ENCODE assay signal across 30 cellular contexts in genomic region chr12:51530208-51530607, GRCh38.
"Had no signal": no experiment of that assay in that cellular context is flagged by ENCODE, and none has a peak within 500 bp of the region (broad histone marks: within the 10 kb centered on the region; RNA-seq: fewer than 3 reads in every experiment).

No MANE protein-coding gene starts in this region.

- H3K27ac ChIP-seq: neural progenitor cell, ovary, parathyroid adenoma, psoas muscle, skin epidermis, spleen, suprapubic skin, testis, tibial artery, transverse colon, upper lobe of left lung, vagina had no signal

- H3K27ac Mint-ChIP-seq: natural killer cell; nephron; neural progenitor cell; progenitor cell of endocrine pancreas; stimulated activated memory B cell treated with anti-CD40 and anti-IgM and Interleukin-4, amounts not matched to agents 10 μg/mL and 1 μg/mL and 100 μg/mL, for 72 hours; stimulated activated naive CD8-positive, alpha-beta T cell treated with anti-CD3 and anti-CD28 coated beads, Interleukin-15, amount 100 ng/mL, for 72 hours had no signal

- H3K4me1 ChIP-seq: neural progenitor cell, parathyroid adenoma, psoas muscle, suprapubic skin, testis, tibial artery had no signal

- H2AFZ ChIP-seq: neural progenitor cell, parathyroid adenoma had no signal

- DNase-seq: natural killer cell; occipital lobe; ovary; posterior cingulate gyrus; psoas muscle; right cardiac atrium; spleen; stimulated activated CD4-positive, alpha-beta T cell treated with anti-CD3 and anti-CD28 coated beads, Interleukin-12 subunit alpha, Interleukin-12 subunit beta, amount 100 ng/mL, for 4 hours; stimulated activated CD4-positive, alpha-beta T cell treated with anti-CD3 and anti-CD28 coated beads, Interleukin-1b, Interleukin-23, amount 100 ng/mL, for 48 hours; stimulated activated CD4-positive, alpha-beta T cell treated with anti-CD3 and anti-CD28 coated beads, Interleukin-4, amount 100 ng/mL, for 1 hour; stimulated activated CD4-positive, alpha-beta T cell treated with anti-CD3 and anti-CD28 coated beads, Interleukin-4, amount 100 ng/mL, for 4 hours; stimulated activated CD8-positive, alpha-beta memory T cell treated with anti-CD3 and anti-CD28 coated beads, Interleukin-4, amount 100 ng/mL, for 48 hours; stimulated activated naive CD4-positive, alpha-beta T cell; stimulated activated naive CD8-positive, alpha-beta T cell treated with anti-CD3 and anti-CD28 coated beads, Interleukin-15, amount 100 ng/mL, for 72 hours; stimulated activated naive CD8-positive, alpha-beta T cell treated with anti-CD3 and anti-CD28 coated beads, Interleukin-15, Interleukin-2, amounts not matched to agents 100 U/mL and 50 U/mL, for 24 hours; substantia nigra; testis; tibial artery; transverse colon; upper lobe of left lung had no signal

- H3K9me3 Mint-ChIP-seq: natural killer cell; nephron; neural progenitor cell; stimulated activated memory B cell treated with anti-CD40 and anti-IgM and Interleukin-4, amounts not matched to agents 10 μg/mL and 1 μg/mL and 100 μg/mL, for 72 hours; stimulated activated naive CD8-positive, alpha-beta T cell treated with anti-CD3 and anti-CD28 coated beads, Interleukin-15, amount 100 ng/mL, for 72 hours had no signal

- ATAC-seq: natural killer cell; psoas muscle; right cardiac atrium; sciatic nerve; stimulated activated memory B cell treated with anti-CD40 and anti-IgM and Interleukin-4, amounts not matched to agents 10 μg/mL and 1 μg/mL and 100 μg/mL, for 72 hours; stimulated activated naive CD8-positive, alpha-beta T cell treated with anti-CD3 and anti-CD28 coated beads, Interleukin-15, amount 100 ng/mL, for 72 hours; stimulated activated naive CD8-positive, alpha-beta T cell treated with anti-CD3 and anti-CD28 coated beads, Interleukin-15, Interleukin-2, amounts not matched to agents 100 U/mL and 50 U/mL, for 24 hours had no signal

- H3K9ac ChIP-seq: neural progenitor cell, parathyroid adenoma had no signal

- H3K4me2 ChIP-seq: neural progenitor cell, smooth muscle cell had no signal

- H3K4me3 Mint-ChIP-seq: natural killer cell; nephron; neural progenitor cell; stimulated activated memory B cell treated with anti-CD40 and anti-IgM and Interleukin-4, amounts not matched to agents 10 μg/mL and 1 μg/mL and 100 μg/mL, for 72 hours; stimulated activated naive CD8-positive, alpha-beta T cell treated with anti-CD3 and anti-CD28 coated beads, Interleukin-15, amount 100 ng/mL, for 72 hours had no signal

- H3K27me3 ChIP-seq: ovary, testis, upper lobe of left lung, vagina had no signal

- H3K79me2 ChIP-seq: parathyroid adenoma had no signal

- H3K4me3 ChIP-seq: neural progenitor cell, ovary, psoas muscle, skin epidermis, smooth muscle cell, spleen, suprapubic skin, testis, tibial artery, transverse colon, upper lobe of left lung, vagina had no signal

- H3K9me3 ChIP-seq: ovary, psoas muscle, spleen, suprapubic skin, testis, tibial artery, transverse colon, upper lobe of left lung, vagina had no signal

- H3K36me3 ChIP-seq: neural progenitor cell, ovary, spleen, suprapubic skin, tibial artery, transverse colon, upper lobe of left lung, vagina had no signal

- H3K36me3 Mint-ChIP-seq: natural killer cell; neural progenitor cell; stimulated activated memory B cell treated with anti-CD40 and anti-IgM and Interleukin-4, amounts not matched to agents 10 μg/mL and 1 μg/mL and 100 μg/mL, for 72 hours had no signal
